ENCODE assay signal across 17 cellular contexts in the genomic region with DNA sequence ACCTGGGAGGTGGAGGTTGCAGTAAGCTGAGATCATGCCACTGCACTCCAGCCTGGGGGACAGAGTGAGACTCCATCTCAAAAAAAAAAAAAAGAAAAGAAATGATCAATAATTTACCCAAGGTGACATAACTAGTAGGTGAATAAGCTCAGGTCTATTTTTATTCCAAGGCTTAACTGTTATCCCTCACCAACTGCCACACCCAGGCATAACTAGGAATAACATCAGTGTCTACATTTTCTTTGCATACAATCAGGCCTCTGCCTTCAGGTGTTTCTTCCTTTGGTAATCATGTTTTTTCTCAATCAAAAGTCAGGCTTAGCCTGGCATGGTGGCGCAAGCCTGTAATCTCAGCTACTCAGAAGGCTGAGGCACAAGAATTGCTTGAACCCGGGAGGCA. TPM values are rescaled to one million over a fixed set of nuclear protein-coding genes. Genes with fewer than 3 reads are reported as not detected.
A peak's percentile ranks its signal among the peaks of the same experiment; 100 is the strongest.
DNase-seq lines count a peak whose midpoint lies in the region; ATAC-seq and TF ChIP-seq lines count a peak whose summit lies in the region.
"Had no signal": no experiment of that assay in that cellular context is flagged by ENCODE, and none has a peak within 500 bp of the region (broad histone marks: within the 10 kb centered on the region; RNA-seq: fewer than 3 reads in every experiment).

No MANE protein-coding gene starts in this region.

- intact Hi-C loops in thyroid gland (cut with DNase I), result no loop called here

- no peak for TF ChIP-seq CTCF in thyroid gland (IDR thresholded peaks at IDR 0.05)

- no peaks in the 10 kb centered on the region for H3K27me3 Mint-ChIP-seq in activated naive CD4-positive, alpha-beta T cell treated with anti-CD3 and anti-CD28 coated beads, Interleukin-2, amount 10 ng/mL, durations not matched to agents 7 days and 5 days
- H3K27me3 Mint-ChIP-seq: B cell; CD4-positive, CD25-positive, alpha-beta regulatory T cell; CD8-positive, alpha-beta memory T cell had no signal

- H3K9me3 Mint-ChIP-seq in activated naive CD4-positive, alpha-beta T cell treated with anti-CD3 and anti-CD28 coated beads, Interleukin-2, amount 10 ng/mL, durations not matched to agents 7 days and 5 days, result no peaks in the 10 kb centered on the region
- H3K9me3 Mint-ChIP-seq: CD4-positive, CD25-positive, alpha-beta regulatory T cell; CD8-positive, alpha-beta memory T cell; H9 had no signal

- H3K4me1 ChIP-seq in esophagus (ENCODE audit: control insufficient read depth in 2 of 2, insufficient read depth in 2 of 2, low read length in 1 of 2), result peaks cover 0 to 3% of the 10 kb centered on the region in 2 donors
- H3K4me1 ChIP-seq in thyroid gland, result peaks cover 6 to 11% of the 10 kb centered on the region in 2 donors

- no peaks in the 10 kb centered on the region for H3K36me3 ChIP-seq in esophagus (ENCODE audit: control insufficient read depth in 2 of 2, insufficient read depth in 2 of 2, low read length in 1 of 2)
- H3K36me3 ChIP-seq in thyroid gland, result no peaks in the 10 kb centered on the region

- H3K27ac ChIP-seq in esophagus (ENCODE audit: low read depth in 2 of 2, low read length in 1 of 2), result peak overlapping the region; percentile 17 to 64
- no peak overlapping the region for H3K27ac ChIP-seq in thyroid gland
- H3K27ac ChIP-seq: BLaER1 treated with 17β-estradiol and CSF1 and Interleukin-3, amounts not matched to agents 10 nM and 100 nM had no signal

- H3K27me3 ChIP-seq in esophagus (ENCODE audit: control insufficient read depth in 1 of 2, insufficient read depth in 2 of 2, low read length in 2 of 2), result no peaks in the 10 kb centered on the region
- H3K27me3 ChIP-seq in thyroid gland, result no peaks in the 10 kb centered on the region
- H3K27me3 ChIP-seq: BLaER1 treated with 17β-estradiol and CSF1 and Interleukin-3, amounts not matched to agents 10 nM and 100 nM had no signal

- H3K36me3 Mint-ChIP-seq in activated naive CD4-positive, alpha-beta T cell treated with anti-CD3 and anti-CD28 coated beads, Interleukin-2, amount 10 ng/mL, durations not matched to agents 7 days and 5 days, result peaks cover 2% of the 10 kb centered on the region

- no peak for ATAC-seq in HG03565 (IDR thresholded peaks at IDR 0.05; ENCODE audit: unreplicated experiment)

- DNase-seq in HPDE6-E6E7 (ENCODE audit: extremely low spot score) (peak; percentile 6), kidney tubule cell (ENCODE audit: low spot score) (peak; percentile 71), NCI-H526 treated with DMSO at 0.1 percent for 48 hours (lab: John Stamatoyannopoulos, UW) (no peak), thyroid gland (no peak)
- no peak for DNase-seq in activated naive CD4-positive, alpha-beta T cell treated with anti-CD3 and anti-CD28 coated beads, Interleukin-2, amount 10 ng/mL, durations not matched to agents 7 days and 5 days
- DNase-seq: CD4-positive, CD25-positive, alpha-beta regulatory T cell; CD8-positive, alpha-beta memory T cell; COR-L47; DMS 273 treated with DMSO at 0.1 percent for 48 hours; DMS53; DND-41; EL; H9 had no signal

- CTCF ChIA-PET in activated naive CD4-positive, alpha-beta T cell treated with anti-CD3 and anti-CD28 coated beads, Interleukin-2, amount 10 ng/mL, durations not matched to agents 7 days and 5 days (lab: Charles Lee), result no interaction called here

- H3K9me3 ChIP-seq in esophagus (ENCODE audit: control insufficient read depth in 2 of 2, insufficient read depth in 1 of 2, low read depth in 1 of 2, low read length in 1 of 2) (no peaks in the 10 kb centered on the region), thyroid gland (no peaks in the 10 kb centered on the region)
- H3K9me3 ChIP-seq: BLaER1 treated with 17β-estradiol and CSF1 and Interleukin-3, amounts not matched to agents 10 nM and 100 nM had no signal

- TF ChIP-seq POLR2A in thyroid gland (IDR thresholded peaks at IDR 0.05), result no peak

- WGBS in esophagus, 2 donors, result 66 to 75% methylated on average over 2 of the region's 2 CpGs
- WGBS in thyroid gland, 2 donors, result 93 to 100% methylated on average over 2 of the region's 2 CpGs

- H3K27ac Mint-ChIP-seq in activated naive CD4-positive, alpha-beta T cell treated with anti-CD3 and anti-CD28 coated beads, Interleukin-2, amount 10 ng/mL, durations not matched to agents 7 days and 5 days, result no peak overlapping the region
- H3K27ac Mint-ChIP-seq: B cell; CD8-positive, alpha-beta memory T cell; H9 had no signal

- H3K4me1 Mint-ChIP-seq in activated naive CD4-positive, alpha-beta T cell treated with anti-CD3 and anti-CD28 coated beads, Interleukin-2, amount 10 ng/mL, durations not matched to agents 7 days and 5 days, result peaks cover 4% of the 10 kb centered on the region
- H3K4me1 Mint-ChIP-seq: H9 had no signal

- no peak overlapping the region for H3K4me3 ChIP-seq in esophagus (ENCODE audit: low read depth in 1 of 2, low read length in 2 of 2)
- no peak overlapping the region for H3K4me3 ChIP-seq in thyroid gland (replicated peaks in 1 of 3)
- H3K4me3 ChIP-seq: BLaER1 treated with 17β-estradiol and CSF1 and Interleukin-3, amounts not matched to agents 10 nM and 100 nM had no signal

- no peak overlapping the region for H3K4me3 Mint-ChIP-seq in activated naive CD4-positive, alpha-beta T cell treated with anti-CD3 and anti-CD28 coated beads, Interleukin-2, amount 10 ng/mL, durations not matched to agents 7 days and 5 days
- H3K4me3 Mint-ChIP-seq: B cell; CD4-positive, CD25-positive, alpha-beta regulatory T cell; CD8-positive, alpha-beta memory T cell; H9 had no signal

RNA-seq across cellular contexts. Expression of gene CPEB3, which starts 26.6 kb away (rescaled TPM):
- polyA plus RNA-seq in esophagus, result 1 to 10 TPM; 1.9 to 2.3 TPM
- total RNA-seq in thyroid gland, result 10 to 100 TPM; 12.3 to 18.4 (median 12.7) TPM

RNA-seq across cellular contexts. Expression of gene MARCHF5, which starts 26.7 kb away (rescaled TPM):
- 10 to 100 TPM; 23.9 to 32.5 TPM for polyA plus RNA-seq in esophagus
- 10 to 100 TPM; 24.2 to 29.8 (median 27.7) TPM for total RNA-seq in thyroid gland

Comparison
In these comparisons a context has a peak if more than half of its experiments do, and no peak if none do; other contexts are left out.
1. DNase-seq: peak in HPDE6-E6E7 (single experiment) and kidney tubule cell (single experiment); none in NCI-H526 treated with DMSO at 0.1 percent for 48 hours (single experiment), activated naive CD4-positive, alpha-beta T cell treated with anti-CD3 and anti-CD28 coated beads, Interleukin-2, amount 10 ng/mL, durations not matched to agents 7 days and 5 days (single experiment) and thyroid gland (0 of 2).
2. H3K27ac ChIP-seq: peak in esophagus (2 of 2); none in thyroid gland (0 of 3).